Comparison of ENCODE assay signal across 33 cellular contexts in the genomic region with DNA sequence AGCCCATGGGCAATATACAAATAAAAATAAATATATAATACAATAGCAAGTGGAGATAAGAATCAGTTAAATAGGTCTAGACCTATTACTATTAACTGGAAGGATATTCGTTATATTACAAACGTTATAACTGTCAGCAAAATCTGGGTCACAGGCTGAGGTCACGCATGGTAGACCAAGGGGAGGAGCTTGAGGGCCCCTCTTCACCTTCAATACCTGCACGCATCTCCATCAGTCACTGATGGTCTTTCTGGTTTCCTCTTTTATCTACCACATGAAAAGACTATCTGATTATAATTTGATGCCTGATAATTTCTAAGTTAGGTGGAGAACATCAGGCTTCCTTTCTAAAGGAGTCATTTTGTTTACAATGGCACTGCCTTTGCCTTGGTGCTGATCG.
"Had no signal": no experiment of that assay in that cellular context is flagged by ENCODE, and none has a peak within 500 bp of the region (broad histone marks: within the 10 kb centered on the region; RNA-seq: fewer than 3 reads in every experiment).

No MANE protein-coding gene starts in this region.

- H3K27me3 ChIP-seq: ascending aorta, cardiac muscle cell, SJCRH30 had no signal

- H3K27ac ChIP-seq: ascending aorta, cardiac muscle cell, SJCRH30, SK-N-MC, VCaP had no signal

- H3K36me3 Mint-ChIP-seq: activated CD8-positive, alpha-beta memory T cell treated with anti-CD3 and anti-CD28 coated beads, Interleukin-2, amount 10 ng/mL, durations not matched to agents 7 days and 5 days; activated naive CD4-positive, alpha-beta T cell treated with anti-CD3 and anti-CD28 coated beads, Interleukin-2, amount 50 U/mL, for 24 hours; activated naive CD8-positive, alpha-beta T cell treated with anti-CD3 and anti-CD28 coated beads, Interleukin-2, amount 10 ng/mL, durations not matched to agents 7 days and 5 days had no signal

- DNase-seq: activated B cell treated with CpG ODN at 0.5 μM for 24 hours; activated CD4-positive, alpha-beta memory T cell treated with anti-CD3 and anti-CD28 coated beads, Interleukin-2, amount 10 ng/mL, durations not matched to agents 7 days and 5 days; activated CD4-positive, alpha-beta T cell treated with anti-CD3 and anti-CD28 coated beads for 4 hours; activated CD4-positive, CD25-positive, alpha-beta regulatory T cell treated with anti-CD3 and anti-CD28 coated beads, Interleukin-2, amount 50 U/mL, for 72 hours; activated CD8-positive, alpha-beta memory T cell treated with anti-CD3 and anti-CD28 coated beads for 24 hours; activated CD8-positive, alpha-beta memory T cell treated with anti-CD3 and anti-CD28 coated beads, Interleukin-2, amount 10 ng/mL, durations not matched to agents 7 days and 5 days; activated CD8-positive, alpha-beta memory T cell treated with anti-CD3 and anti-CD28 coated beads, Interleukin-2, amount 50 U/mL, for 48 hours; activated gamma-delta T cell; activated naive CD4-positive, alpha-beta T cell treated with Interleukin-2 at 50 U/mL for 16 hours; activated naive CD8-positive, alpha-beta T cell treated with anti-CD3 and anti-CD28 coated beads, Interleukin-2, amount 10 ng/mL, durations not matched to agents 7 days and 5 days; activated T-cell treated with anti-CD3 and anti-CD28 coated beads, Interleukin-2, amount 50 U/mL, for 48 hours; amygdala; cerebellar nuclear complex; Kasumi-1; KG1; MM.1S; MV-4-11; NCI-H1092; NCI-H1436 treated with DMSO at 0.1 percent for 48 hours; NCI-H1694 treated with DMSO at 0.1 percent for 48 hours; NCI-H2029 treated with DMSO at 0.1 percent for 48 hours; NCI-H226; NCI-H446 treated with DMSO at 0.1 percent for 48 hours; NCI-H82; SHP77; SJCRH30; T-helper 9 cell had no signal

- H3K4me3 Mint-ChIP-seq: activated B cell treated with CpG ODN at 0.5 μM for 24 hours; activated CD4-positive, alpha-beta memory T cell treated with anti-CD3 and anti-CD28 coated beads, Interleukin-2, amount 10 ng/mL, durations not matched to agents 7 days and 5 days; activated CD8-positive, alpha-beta memory T cell treated with anti-CD3 and anti-CD28 coated beads, Interleukin-2, amount 10 ng/mL, durations not matched to agents 7 days and 5 days; activated naive CD4-positive, alpha-beta T cell treated with anti-CD3 and anti-CD28 coated beads, Interleukin-2, amount 50 U/mL, for 24 hours; activated naive CD8-positive, alpha-beta T cell treated with anti-CD3 and anti-CD28 coated beads, Interleukin-2, amount 10 ng/mL, durations not matched to agents 7 days and 5 days; T-helper 1 cell treated with Interleukin-12 subunit alpha and Interleukin-12 subunit beta and Interleukin-4 antibody, amounts not matched to agents 30 μg/mL and 1 μg/mL, for 36 hours had no signal

- H3K27me3 Mint-ChIP-seq: activated CD4-positive, alpha-beta memory T cell treated with anti-CD3 and anti-CD28 coated beads, Interleukin-2, amount 10 ng/mL, durations not matched to agents 7 days and 5 days had no signal

- H3K36me3 ChIP-seq: ascending aorta, cardiac muscle cell, SJCRH30 had no signal

- H3K27ac Mint-ChIP-seq: activated B cell treated with CpG ODN at 0.5 μM for 24 hours; activated CD4-positive, alpha-beta memory T cell treated with anti-CD3 and anti-CD28 coated beads, Interleukin-2, amount 10 ng/mL, durations not matched to agents 7 days and 5 days; activated CD8-positive, alpha-beta memory T cell treated with anti-CD3 and anti-CD28 coated beads, Interleukin-2, amount 10 ng/mL, durations not matched to agents 7 days and 5 days; activated naive CD4-positive, alpha-beta T cell treated with anti-CD3 and anti-CD28 coated beads, Interleukin-2, amount 50 U/mL, for 24 hours; activated naive CD8-positive, alpha-beta T cell treated with anti-CD3 and anti-CD28 coated beads, Interleukin-2, amount 10 ng/mL, durations not matched to agents 7 days and 5 days; T-helper 1 cell treated with Interleukin-12 subunit alpha and Interleukin-12 subunit beta and Interleukin-4 antibody, amounts not matched to agents 30 μg/mL and 1 μg/mL, for 36 hours had no signal

- H3K4me1 ChIP-seq: ascending aorta, SJCRH30 had no signal

- H3K4me3 ChIP-seq: ascending aorta, cardiac muscle cell, SJCRH30, SK-N-MC had no signal

- H3K9me3 Mint-ChIP-seq: activated B cell treated with CpG ODN at 0.5 μM for 24 hours; activated CD4-positive, alpha-beta memory T cell treated with anti-CD3 and anti-CD28 coated beads, Interleukin-2, amount 10 ng/mL, durations not matched to agents 7 days and 5 days; activated naive CD4-positive, alpha-beta T cell treated with anti-CD3 and anti-CD28 coated beads, Interleukin-2, amount 50 U/mL, for 24 hours; activated naive CD8-positive, alpha-beta T cell treated with anti-CD3 and anti-CD28 coated beads, Interleukin-2, amount 10 ng/mL, durations not matched to agents 7 days and 5 days; T-helper 1 cell treated with Interleukin-12 subunit alpha and Interleukin-12 subunit beta and Interleukin-4 antibody, amounts not matched to agents 30 μg/mL and 1 μg/mL, for 36 hours had no signal

- H3K4me1 Mint-ChIP-seq: activated B cell treated with CpG ODN at 0.5 μM for 24 hours; activated CD8-positive, alpha-beta memory T cell treated with anti-CD3 and anti-CD28 coated beads, Interleukin-2, amount 10 ng/mL, durations not matched to agents 7 days and 5 days; activated naive CD4-positive, alpha-beta T cell treated with anti-CD3 and anti-CD28 coated beads, Interleukin-2, amount 50 U/mL, for 24 hours; activated naive CD8-positive, alpha-beta T cell treated with anti-CD3 and anti-CD28 coated beads, Interleukin-2, amount 10 ng/mL, durations not matched to agents 7 days and 5 days had no signal

- H3K9me3 ChIP-seq: ascending aorta, SJCRH30 had no signal
